Comparison of ENCODE assay signal across 9 cellular contexts in genomic region chr5:785181-785705, GRCh38. TPM values are rescaled to one million over a fixed set of nuclear protein-coding genes. Genes with fewer than 3 reads are reported as not detected.
A peak's percentile ranks its signal among the peaks of the same experiment; 100 is the strongest.
DNase-seq lines count a peak whose midpoint lies in the region; ATAC-seq, FAIRE-seq and TF ChIP-seq lines count a peak whose summit lies in the region.
"Not testable (repeated sequence)": the region's sequence is repeated elsewhere in the genome, so short reads cannot be mapped to it uniquely, and the experiment has no call there.
"Had no signal": no experiment of that assay in that cellular context is flagged by ENCODE, and none has a peak within 500 bp of the region (broad histone marks: within the 10 kb centered on the region; RNA-seq: fewer than 3 reads in every experiment).

No MANE protein-coding gene starts in this region.

- not testable (repeated sequence) for H3K4me1 ChIP-seq in A549; HepG2 (ENCODE audit: insufficient read depth, low read length); skeletal muscle satellite cell (ENCODE audit: control insufficient read depth, insufficient read depth, low read length)

- H3K36me3 Mint-ChIP-seq in activated T-cell treated with anti-CD3 and anti-CD28 coated beads, Interleukin-2, amount 50 U/mL, for 24 hours (ENCODE audit: low read depth); endothelial cell (ENCODE audit: low read depth, unreplicated experiment): not testable (repeated sequence)

- not testable (repeated sequence) for DNase-seq in A549 (ENCODE audit: low read depth in 1 of 2, low spot score in 1 of 2); activated T-cell treated with anti-CD3 and anti-CD28 coated beads, Interleukin-2, amount 50 U/mL, for 24 hours; endothelial cell (ENCODE audit: low spot score); HepG2 (ENCODE audit: low spot score)
- peak; percentile 30 for DNase-seq in NCI-H2171 treated with DMSO at 0.1 percent for 48 hours (lab: John Stamatoyannopoulos, UW)

- peaks cover 12% of the 10 kb centered on the region for H3K9me3 ChIP-seq in A549
- H3K9me3 ChIP-seq in HepG2 (ENCODE audit: low read length); skeletal muscle satellite cell (replicated peaks; ENCODE audit: low read length): not testable (repeated sequence)

- peak overlapping the region; percentile 75 to 86; a peak in 5 of 6 replicates for H3K27ac ChIP-seq in A549
- H3K27ac ChIP-seq in HepG2 (ENCODE audit: extremely low read length, insufficient read depth, low read length), result not testable (repeated sequence)

- ATAC-seq in A549 (peak in 1 of 2 experiments; percentile 32), GM19328 (IDR thresholded peaks at IDR 0.05; ENCODE audit: unreplicated experiment) (peak; percentile 17), HG02970 (IDR thresholded peaks at IDR 0.05; ENCODE audit: low FRiP score, unreplicated experiment) (peak; percentile 22), HepG2 (peak; percentile 39)

- intact Hi-C loops in HepG2 (cut with micrococcal nuclease; ENCODE audit: unreplicated experiment), result not testable (repeated sequence)

- not testable (repeated sequence) for TF ChIP-seq EP300 in A549 (IDR thresholded peaks at IDR 0.05); HepG2 (IDR thresholded peaks at IDR 0.05; ENCODE audit: low read depth in 2 of 2, low read length in 2 of 2); HepG2 (CRISPR knock-in tag; IDR thresholded peaks at IDR 0.05; ENCODE audit: borderline replicate concordance)

- H3K36me3 ChIP-seq in HepG2 (replicated peaks in 1 of 2; ENCODE audit: control insufficient read depth in 1 of 2, insufficient read depth in 2 of 2, low read length in 2 of 2); skeletal muscle satellite cell (ENCODE audit: insufficient read depth, low read length): not testable (repeated sequence)

- not testable (repeated sequence) for TF ChIP-seq RAD21 in A549 (conservative IDR thresholded peaks at IDR 0.05 in 1 of 2, IDR thresholded peaks at IDR 0.05 in 1 of 2); HepG2 (CRISPR knock-in tag; IDR thresholded peaks at IDR 0.05)

- not testable (repeated sequence) for BruUV-seq in HepG2 (replicated peaks; lab: Mats Ljungman, UMichigan)

- POLR2A ChIA-PET in A549 (lab: Yijun Ruan, JAX); HepG2 (lab: Yijun Ruan, JAX): not testable (repeated sequence)

- H3K4me3 ChIP-seq in A549 (peak overlapping the region; percentile 70), HepG2 (replicated peaks in 1 of 3; ENCODE audit: insufficient read depth in 1 of 3, low read depth in 2 of 3, low read length in 3 of 3) (peak overlapping the region; percentile 62 to 77 (median 66); a peak in 4 of 6 replicates)
- H3K4me3 ChIP-seq in skeletal muscle satellite cell (ENCODE audit: low read length), result not testable (repeated sequence)

- not testable (repeated sequence) for H3K27ac Mint-ChIP-seq in activated T-cell treated with anti-CD3 and anti-CD28 coated beads, Interleukin-2, amount 50 U/mL, for 24 hours; endothelial cell (ENCODE audit: unreplicated experiment)

- H2AFZ ChIP-seq in HepG2 (ENCODE audit: low read length), result not testable (repeated sequence)

- not testable (repeated sequence) for TF ChIP-seq POLR2A in A549 (IDR thresholded peaks at IDR 0.05; ENCODE audit: low read length); HepG2 (IDR thresholded peaks at IDR 0.05; ENCODE audit: insufficient read depth in 1 of 2, low read depth in 2 of 2, low read length in 2 of 2)

- H3K4me1 Mint-ChIP-seq in activated T-cell treated with anti-CD3 and anti-CD28 coated beads, Interleukin-2, amount 50 U/mL, for 24 hours (ENCODE audit: low read depth); endothelial cell (ENCODE audit: unreplicated experiment): not testable (repeated sequence)

- peak overlapping the region; percentile 74 for H3K4me3 Mint-ChIP-seq in activated T-cell treated with anti-CD3 and anti-CD28 coated beads, Interleukin-2, amount 50 U/mL, for 24 hours
- peak overlapping the region; percentile 69 for H3K4me3 Mint-ChIP-seq in endothelial cell (ENCODE audit: unreplicated experiment)

- WGBS in A549 (ENCODE audit: missing lambda C conversion rate), result 39% methylated on average over 8 of the region's 43 CpGs
- 42% methylated on average over 7 of the region's 43 CpGs for WGBS in HepG2 (ENCODE audit: low lambda C conversion rate)

- H3K79me2 ChIP-seq in HepG2 (ENCODE audit: insufficient read depth, low read length), result not testable (repeated sequence)

- in situ Hi-C loops in HepG2 (cut with HindIII; ENCODE audit: extremely low pct_ligation_motif_present, low pct_unique_long_range_greater_than_20kb), result not testable (repeated sequence)

- CTCF ChIA-PET in A549 (lab: Yijun Ruan, JAX); HepG2 (lab: Yijun Ruan, JAX; ENCODE audit: low intra/inter-chr PET ratio, low total read pairs): not testable (repeated sequence)

- H3K27me3 Mint-ChIP-seq in activated T-cell treated with anti-CD3 and anti-CD28 coated beads, Interleukin-2, amount 50 U/mL, for 24 hours, result peaks cover 21% of the 10 kb centered on the region
- not testable (repeated sequence) for H3K27me3 Mint-ChIP-seq in endothelial cell (ENCODE audit: unreplicated experiment)

- peak overlapping the region; percentile 22; the same call in 1 of the 2 replicates for H3K9ac ChIP-seq in HepG2 (ENCODE audit: insufficient read depth, low read depth, low read length)
- not testable (repeated sequence) for H3K9ac ChIP-seq in skeletal muscle satellite cell (ENCODE audit: low read depth, low read length)

- peak overlapping the region; percentile 98 for H3K4me2 ChIP-seq in A549
- H3K4me2 ChIP-seq in HepG2 (ENCODE audit: low read depth, low read length), result peak overlapping the region; percentile 74
- peak overlapping the region; percentile 84 for H3K4me2 ChIP-seq in skeletal muscle satellite cell (ENCODE audit: low read length)

- TF ChIP-seq CTCF in A549 (IDR thresholded peaks at IDR 0.05); endothelial cell (IDR thresholded peaks at IDR 0.05; ENCODE audit: unreplicated experiment); HepG2 (CRISPR knock-in tag; IDR thresholded peaks at IDR 0.05): not testable (repeated sequence)

- not testable (repeated sequence) for H3K9me3 Mint-ChIP-seq in activated T-cell treated with anti-CD3 and anti-CD28 coated beads, Interleukin-2, amount 50 U/mL, for 24 hours; endothelial cell (ENCODE audit: unreplicated experiment)

- not testable (repeated sequence) for H4K20me1 ChIP-seq in HepG2 (ENCODE audit: insufficient read depth, low read length)

- peaks cover 8 to 23% of the 10 kb centered on the region in 2 experiments; a peak in 4 of 5 replicates for H3K27me3 ChIP-seq in HepG2 (ENCODE audit: control insufficient read depth in 1 of 2, insufficient read depth in 2 of 2, low read length in 2 of 2)
- H3K27me3 ChIP-seq in skeletal muscle satellite cell (ENCODE audit: control insufficient read depth, insufficient read depth, low read length), result peaks cover 12% of the 10 kb centered on the region

- FAIRE-seq in A549 (lab: Jason Lieb, UNC); HepG2 (lab: Jason Lieb, UNC): not testable (repeated sequence)

TF ChIP-seq in A549, 52 proteins besides CTCF, POLR2A, EP300 and RAD21 (continues in another document):
- TF ChIP-seq, protein P1, sequence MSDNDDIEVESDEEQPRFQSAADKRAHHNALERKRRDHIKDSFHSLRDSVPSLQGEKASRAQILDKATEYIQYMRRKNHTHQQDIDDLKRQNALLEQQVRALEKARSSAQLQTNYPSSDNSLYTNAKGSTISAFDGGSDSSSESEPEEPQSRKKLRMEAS (IDR thresholded peaks at IDR 0.05), result 0 out of 2 replicates have a peak, but pooled peaks have one; percentile 32

TF ChIP-seq in HepG2, 621 proteins besides CTCF, POLR2A, EP300 and RAD21 (continues in another document):
- TF ChIP-seq HNRNPLL (IDR thresholded peaks at IDR 0.05; ENCODE audit: low read depth, low read length, poor library complexity, severe bottlenecking), result peak; percentile 25

RNA-seq across cellular contexts. Expression of gene ZDHHC11B, which starts 0.7 kb away (rescaled TPM):
- polyA plus RNA-seq in A549 (2011; rRNA removed), result 0.18 and 0.70 TPM in 2 replicates
- 0.08 and 0.20 TPM in 2 replicates for polyA plus RNA-seq in A549 (2012; cell fraction: cytosol; rRNA removed)
- polyA plus RNA-seq in A549 (2012; cell fraction: nucleus; rRNA removed), result 1.3 and 2.6 TPM in 2 replicates
- 0.97 to 1.4 TPM (median 1.0 TPM) in 3 replicates for polyA plus RNA-seq in A549 (2017; fragmentation: RNase III; extraction: RNeasy Plus Mini Kit Qiagen cat#74134 plus additional on column Dnase treatment)
- polyA minus RNA-seq in A549 (2011; rRNA and poly(A)+ RNA removed), result 1.5 and 3.6 TPM in 2 replicates
- total RNA-seq in endothelial cell (ENCODE audit: unreplicated experiment), result not detected
- total RNA-seq in HepG2 (2016; rRNA removed; fragmentation: Illumina TruSeq; extraction: Trizol), result 0.11 TPM in 1 of 2 replicates, not detected in the other
- not detected in 2 replicates for total RNA-seq in HepG2 (2016; cell fraction: cytosol; rRNA removed; fragmentation: Illumina TruSeq; extraction: Trizol; ENCODE audit: low read depth)
- 0.04 TPM in 1 of 2 replicates, not detected in the other for total RNA-seq in HepG2 (2016; cell fraction: insoluble cytoplasmic fraction; rRNA removed; fragmentation: Illumina TruSeq; extraction: Trizol)
- total RNA-seq in HepG2 (2016; cell fraction: membrane; rRNA removed; fragmentation: Illumina TruSeq; extraction: Trizol), result 0.21 TPM in 1 of 2 replicates, not detected in the other
- 0.40 and 1.0 TPM in 2 replicates for total RNA-seq in HepG2 (2016; cell fraction: nucleus; rRNA removed; fragmentation: Illumina TruSeq; extraction: Trizol)
- 0.07 and 0.12 TPM in 2 replicates for polyA plus RNA-seq in HepG2 (2011; rRNA removed)
- polyA plus RNA-seq in HepG2 (2011; cell fraction: cytosol; rRNA removed), result 0.09 TPM in 1 of 2 replicates, not detected in the other
- polyA plus RNA-seq in HepG2 (2011; cell fraction: nucleus; rRNA removed), result 0.83 and 1.8 TPM in 2 replicates
- polyA plus RNA-seq in HepG2 (2012), result 0.39 and 0.59 TPM in 2 replicates
- polyA plus RNA-seq in HepG2 (2016; cell fraction: cytosol; fragmentation: Illumina TruSeq; extraction: Trizol; ENCODE audit: low read depth), result not detected in 2 replicates
- 0.14 TPM in 1 of 2 replicates, not detected in the other for polyA plus RNA-seq in HepG2 (2016; cell fraction: insoluble cytoplasmic fraction; fragmentation: Illumina TruSeq; extraction: Trizol; ENCODE audit: low read depth)
- polyA plus RNA-seq in HepG2 (2016; cell fraction: membrane; fragmentation: Illumina TruSeq; extraction: Trizol; ENCODE audit: low read depth), result not detected in 2 replicates
- 0.71 and 0.88 TPM in 2 replicates for polyA plus RNA-seq in HepG2 (2016; cell fraction: nucleus; fragmentation: Illumina TruSeq; extraction: Trizol; ENCODE audit: insufficient read depth, low read depth)
- polyA minus RNA-seq in HepG2 (2011; rRNA and poly(A)+ RNA removed; ENCODE audit: low replicate concordance), result 1.9 and 3.5 TPM in 2 replicates
- polyA minus RNA-seq in HepG2 (2011; cell fraction: cytosol; rRNA and poly(A)+ RNA removed), result 0.62 TPM in 1 of 2 replicates, not detected in the other
- 0.64 and 1.2 TPM in 2 replicates for polyA minus RNA-seq in HepG2 (2011; cell fraction: nucleus; rRNA and poly(A)+ RNA removed)
- under 0.01 TPM in 1 of 2 replicates, not detected in the other for total RNA-seq in skeletal muscle satellite cell (2012; rRNA removed)
- total RNA-seq: T-helper 1 cell treated with Interleukin-12 subunit alpha and Interleukin-12 subunit beta and Interleukin-4 antibody, amounts not matched to agents 30 ng/mL and 1 ng/mL, for 36 hours had no signal
